Comparison of ENCODE assay signal across 8 cellular contexts in genomic region chr7:128861957-128862570, GRCh38. TPM values are rescaled to one million over a fixed set of nuclear protein-coding genes. Genes with fewer than 3 reads are reported as not detected.
A peak's percentile ranks its signal among the peaks of the same experiment; 100 is the strongest.
DNase-seq lines count a peak whose midpoint lies in the region; ATAC-seq, FAIRE-seq and TF ChIP-seq lines count a peak whose summit lies in the region.

No MANE protein-coding gene starts in this region.

- intact Hi-C loops in Calu3 (cut with micrococcal nuclease; ENCODE audit: unreplicated experiment): loop anchor here (2.0 to 10.0 kb wide), 2 partner anchors 77 to 229 kb away; no protein-coding TSS in a partner anchor
- intact Hi-C loops in PC-9 (cut with micrococcal nuclease; ENCODE audit: unreplicated experiment): loop anchor here (2.0 to 5.0 kb wide), 2 partner anchors 31 to 70 kb away; partner anchors contain the start of gene CCDC136
- intact Hi-C loops in pancreas (cut with DNase I): no loop called here

- WGBS in pancreas, 2 donors: 72% methylated on average over 15 of the region's 15 CpGs

- POLR2A ChIA-PET in PC-9 (lab: Charles Lee; ENCODE audit: unreplicated experiment): interaction anchor here (0.6 to 1.0 kb wide), 3 partner anchors 27 to 123 kb away, joined by 3 to 6 read pairs (median 4); partner anchors contain the start of gene CALU

- BruUV-seq in Calu3 (replicated peaks; lab: Mats Ljungman, UMichigan) (no TSS peak), PC-9 (replicated peaks; lab: Mats Ljungman, UMichigan) (no TSS peak)

- H3K9me3 Mint-ChIP-seq in Calu3 (ENCODE audit: low read depth, unreplicated experiment) (no peaks in the 10 kb centered on the region), endothelial cell (ENCODE audit: unreplicated experiment) (no peaks in the 10 kb centered on the region), osteocyte (ENCODE audit: unreplicated experiment) (no peaks in the 10 kb centered on the region)

- H3K4me3 Mint-ChIP-seq in Calu3 (ENCODE audit: low read depth, unreplicated experiment) (peak overlapping the region; percentile 90), endothelial cell (ENCODE audit: unreplicated experiment) (peak overlapping the region; percentile 99), osteocyte (ENCODE audit: unreplicated experiment) (peak overlapping the region; percentile 99)

- peak overlapping the region; percentile 82 for H3K27ac Mint-ChIP-seq in Calu3 (ENCODE audit: unreplicated experiment)
- H3K27ac Mint-ChIP-seq in endothelial cell (ENCODE audit: unreplicated experiment): peak overlapping the region; percentile 87
- H3K27ac Mint-ChIP-seq in osteocyte (ENCODE audit: unreplicated experiment): peak overlapping the region; percentile 94

- no peaks in the 10 kb centered on the region for H3K27me3 ChIP-seq in PC-9 (ENCODE audit: insufficient read depth, low read depth)
- no peaks in the 10 kb centered on the region for H3K27me3 ChIP-seq in pancreas

- TF ChIP-seq CTCF in Calu3 (IDR thresholded peaks at IDR 0.05; ENCODE audit: unreplicated experiment) (no peak), PC-9 (conservative IDR thresholded peaks at IDR 0.05) (no peak), endothelial cell (IDR thresholded peaks at IDR 0.05; ENCODE audit: unreplicated experiment) (no peak), osteocyte (IDR thresholded peaks at IDR 0.05) (no peak), pancreas (IDR thresholded peaks at IDR 0.05) (no peak)

- H3K9me2 ChIP-seq in PC-9 (ENCODE audit: insufficient read depth): no peaks in the 10 kb centered on the region

- DNase-seq in Calu3 (no peak), PC-9 (no peak), endothelial cell (ENCODE audit: low spot score) (no peak), osteocyte (ENCODE audit: extremely low spot score, unreplicated experiment) (no peak), UCSD-AML1 (lab: John Stamatoyannopoulos, UW; ENCODE audit: unreplicated experiment) (no peak), pancreas (no peak), DMS153 treated with DMSO at 0.1 percent for 48 hours (lab: John Stamatoyannopoulos, UW; ENCODE audit: unreplicated experiment) (no peak)

- peak overlapping the region; percentile 79 for H3K4me2 ChIP-seq in PC-9

- H4K20me1 ChIP-seq in PC-9 (ENCODE audit: insufficient read depth): peaks cover 5% of the 10 kb centered on the region

- no peak for ATAC-seq in GM19463 (IDR thresholded peaks at IDR 0.05; ENCODE audit: unreplicated experiment)
- no peak for ATAC-seq in pancreas

- no peaks in the 10 kb centered on the region for H3K36me3 ChIP-seq in PC-9 (ENCODE audit: low read depth)
- no peaks in the 10 kb centered on the region for H3K36me3 ChIP-seq in pancreas

- H3K36me3 Mint-ChIP-seq in Calu3 (ENCODE audit: insufficient read depth, unreplicated experiment) (peaks cover 32% of the 10 kb centered on the region), endothelial cell (ENCODE audit: low read depth, unreplicated experiment) (peaks cover 17% of the 10 kb centered on the region), osteocyte (ENCODE audit: unreplicated experiment) (peaks cover 19% of the 10 kb centered on the region)

- H3K4me1 ChIP-seq in PC-9 (replicated peaks; ENCODE audit: insufficient read depth) (peaks cover 10% of the 10 kb centered on the region), pancreas (peaks cover 0 to 9% (median 7%) of the 10 kb centered on the region in 3 donors)

- peaks cover 8% of the 10 kb centered on the region; the same call in 1 of the 2 replicates for H3F3A ChIP-seq in PC-9 (ENCODE audit: insufficient read depth, low read depth)

- CTCF ChIA-PET in Calu3 (lab: Charles Lee): interaction anchor here (0.5 to 1.9 kb wide), 2 partner anchors 230 to 393 kb away, joined by 3 to 9 read pairs; no protein-coding TSS in a partner anchor
- CTCF ChIA-PET in PC-9 (lab: Charles Lee): interaction anchor here (0.6 to 2.0 kb wide), 5 partner anchors 18 to 577 kb away, joined by 3 to 13 read pairs (median 6); no protein-coding TSS in a partner anchor

- H3K4me1 Mint-ChIP-seq in Calu3 (ENCODE audit: low read depth, unreplicated experiment): peaks cover 8% of the 10 kb centered on the region
- peaks cover 8% of the 10 kb centered on the region for H3K4me1 Mint-ChIP-seq in endothelial cell (ENCODE audit: unreplicated experiment)
- peaks cover 42% of the 10 kb centered on the region for H3K4me1 Mint-ChIP-seq in osteocyte (ENCODE audit: unreplicated experiment)

- H3K27me3 Mint-ChIP-seq in Calu3 (ENCODE audit: unreplicated experiment) (peaks cover 8% of the 10 kb centered on the region), endothelial cell (ENCODE audit: unreplicated experiment) (peaks cover 19% of the 10 kb centered on the region), osteocyte (ENCODE audit: unreplicated experiment) (no peaks in the 10 kb centered on the region)

- H2AFZ ChIP-seq in PC-9: peak overlapping the region; percentile 80

- FAIRE-seq in pancreas (lab: Jason Lieb, UNC): no peak

- peak overlapping the region; percentile 71; the same call in 1 of the 2 replicates for H3K4me3 ChIP-seq in PC-9
- peak overlapping the region in 2 of 4 donors; percentile 64 to 74 for H3K4me3 ChIP-seq in pancreas

- H3K27ac ChIP-seq in PC-9 (no peak overlapping the region), pancreas (no peak overlapping the region)

- H3K9me3 ChIP-seq in PC-9 (ENCODE audit: insufficient read depth, low read depth): no peaks in the 10 kb centered on the region
- no peaks in the 10 kb centered on the region for H3K9me3 ChIP-seq in pancreas

- peaks cover 21% of the 10 kb centered on the region for H3K79me2 ChIP-seq in PC-9 (ENCODE audit: low read depth)

RNA-seq across cellular contexts. Expression of gene ATP6V1F, which starts 0.6 kb away (rescaled TPM):
- 104 and 123 TPM in 2 replicates for total RNA-seq in Calu3 (2022)
- 114 and 169 TPM in 2 replicates for total RNA-seq in PC-9 (2021)
- 132 TPM for total RNA-seq in endothelial cell (ENCODE audit: unreplicated experiment)
- total RNA-seq in osteocyte: 161 and 162 TPM in 2 replicates
- 10 to 100 TPM; 28.1 to 66.8 (median 37.7) TPM for total RNA-seq in pancreas
- 10 to 100 TPM; 94.8 to 96.9 TPM for polyA plus RNA-seq in pancreas

RNA-seq across cellular contexts. Expression of gene FLNC, which starts 31.9 kb away (rescaled TPM):
- total RNA-seq in Calu3 (2022) (0.42 and 0.98 TPM in 2 replicates), PC-9 (2021) (75.5 and 96.6 TPM in 2 replicates), endothelial cell (ENCODE audit: unreplicated experiment) (7.7 TPM), osteocyte (26.9 and 28.6 TPM in 2 replicates), pancreas (1 to 10 TPM in 3 of 6 donors, under 1 TPM in 3; 0.28 to 2.3 (median 1.0) TPM)
- polyA plus RNA-seq in pancreas: 1 to 10 TPM in 1 of 2 donors, under 1 TPM in 1; 0.82 to 2.1 TPM

RNA-seq across cellular contexts. Expression of gene KCP, which starts 48.4 kb away (rescaled TPM):
- 6.8 and 10.6 TPM in 2 replicates for total RNA-seq in Calu3 (2022)
- total RNA-seq in PC-9 (2021): 9.9 and 15.4 TPM in 2 replicates
- total RNA-seq in endothelial cell (ENCODE audit: unreplicated experiment): 4.3 TPM
- 0.55 and 0.70 TPM in 2 replicates for total RNA-seq in osteocyte
- total RNA-seq in pancreas: under 1 TPM; 0.08 to 0.46 (median 0.30) TPM
- under 1 TPM; 0.33 to 0.95 TPM for polyA plus RNA-seq in pancreas

Comparison
In these comparisons a context has a peak if more than half of its experiments do, and no peak if none do; other contexts are left out.
1. intact Hi-C loops: an anchor here in Calu3 (2.0 to 10.0 kb wide) and PC-9 (2.0 to 5.0 kb wide); none called in pancreas.